Comparison of ENCODE assay signal across 9 cellular contexts in genomic region chr10:23442936-23443335, GRCh38. TPM values are rescaled to one million over a fixed set of nuclear protein-coding genes. Genes with fewer than 3 reads are reported as not detected.
A peak's percentile ranks its signal among the peaks of the same experiment; 100 is the strongest.
DNase-seq lines count a peak whose midpoint lies in the region; ATAC-seq, FAIRE-seq and TF ChIP-seq lines count a peak whose summit lies in the region.
"Had no signal": no experiment of that assay in that cellular context is flagged by ENCODE, and none has a peak within 500 bp of the region (broad histone marks: within the 10 kb centered on the region; RNA-seq: fewer than 3 reads in every experiment).

No MANE protein-coding gene starts in this region.

- no peak overlapping the region for H2AFZ ChIP-seq in KMS-11 (ENCODE audit: low read depth)
- no peak overlapping the region for H2AFZ ChIP-seq in neural cell (ENCODE audit: low read depth, low read length)

- no peak overlapping the region for H3K27ac Mint-ChIP-seq in CD8-positive, alpha-beta T cell

- no peaks in the 10 kb centered on the region for H3K27me3 ChIP-seq in CD8-positive, alpha-beta T cell (ENCODE audit: insufficient read depth, low read length)
- no peaks in the 10 kb centered on the region for H3K27me3 ChIP-seq in KMS-11 (ENCODE audit: insufficient read depth, low read depth)
- H3K27me3 ChIP-seq in bronchial epithelial cell (ENCODE audit: control insufficient read depth, insufficient read depth, low read length) = no peaks in the 10 kb centered on the region
- H3K27me3 ChIP-seq in neural cell (ENCODE audit: insufficient read depth, low read depth, low read length) = no peaks in the 10 kb centered on the region

- H3K79me2 ChIP-seq in KMS-11 (ENCODE audit: insufficient read depth, low read depth) (peaks cover 43% of the 10 kb centered on the region), neural cell (replicated peaks; ENCODE audit: insufficient read depth, low read length) (peaks cover 21% of the 10 kb centered on the region)

- DNase-seq in CD8-positive, alpha-beta T cell = no peak
- DNase-seq in bronchial epithelial cell (ENCODE audit: low read depth) (peak; percentile 12), inferior parietal cortex (ENCODE audit: extremely low spot score) (no peak)
- DNase-seq: activated CD8-positive, alpha-beta memory T cell treated with anti-CD3 and anti-CD28 coated beads, Interleukin-2, amount 50 U/mL, for 4 hours; NCI-H2029 treated with DMSO at 0.1 percent for 48 hours had no signal

- no peak for ATAC-seq in CD8-positive, alpha-beta T cell
- ATAC-seq in HG02642 (IDR thresholded peaks at IDR 0.05; ENCODE audit: poor library complexity, unreplicated experiment) = no peak
- no peak for ATAC-seq in activated CD4-positive, CD25-positive, alpha-beta regulatory T cell treated with anti-CD3 and anti-CD28 coated beads, Interleukin-2, amount 50 U/mL, for 24 hours

- CTCF ChIA-PET in CD8-positive, alpha-beta T cell (lab: Charles Lee) = interaction anchor here (0.6 to 0.7 kb wide), 2 partner anchors 69 to 128 kb away, joined by 3 to 4 read pairs; no protein-coding TSS in a partner anchor

- TF ChIP-seq EP300 in neural cell (conservative IDR thresholded peaks at IDR 0.05; ENCODE audit: poor library complexity, severe bottlenecking) = no peak

- peaks cover 32% of the 10 kb centered on the region for H3K4me1 ChIP-seq in CD8-positive, alpha-beta T cell (ENCODE audit: insufficient read depth, low read length)
- H3K4me1 ChIP-seq in KMS-11 (ENCODE audit: low read depth, poor library complexity, severe bottlenecking) = peaks cover 45% of the 10 kb centered on the region

- H3K4me1 Mint-ChIP-seq in CD8-positive, alpha-beta T cell (ENCODE audit: low read depth) = peaks cover 50% of the 10 kb centered on the region

- H3K4me2 ChIP-seq in KMS-11 = peak overlapping the region; percentile 86
- no peak overlapping the region for H3K4me2 ChIP-seq in neural cell (ENCODE audit: low read length)

- H3K27ac ChIP-seq in CD8-positive, alpha-beta T cell (ENCODE audit: low read depth, low read length) = no peak overlapping the region
- H3K27ac ChIP-seq in KMS-11 = peak overlapping the region; percentile 51; the same call in 1 of the 2 replicates
- H3K27ac ChIP-seq in neural cell (ENCODE audit: low read length) = no peak overlapping the region

- no peaks in the 10 kb centered on the region for H3K9me2 ChIP-seq in neural cell (ENCODE audit: insufficient read depth, low read length)

- POLR2A ChIA-PET in CD8-positive, alpha-beta T cell (lab: Charles Lee) = interaction anchor here (0.6 to 1.8 kb wide), 2 partner anchors 10 to 132 kb away, joined by 3 to 5 read pairs; no protein-coding TSS in a partner anchor

- no peaks in the 10 kb centered on the region for H3K36me3 ChIP-seq in CD8-positive, alpha-beta T cell (ENCODE audit: insufficient read depth, low read length)
- no peaks in the 10 kb centered on the region for H3K36me3 ChIP-seq in KMS-11 (ENCODE audit: insufficient read depth)
- H3K36me3 ChIP-seq in bronchial epithelial cell (ENCODE audit: control insufficient read depth, insufficient read depth, low read length) = no peaks in the 10 kb centered on the region
- no peaks in the 10 kb centered on the region for H3K36me3 ChIP-seq in neural cell (ENCODE audit: insufficient read depth, low read length)

- H3K9me3 ChIP-seq in CD8-positive, alpha-beta T cell (ENCODE audit: low read length) = no peaks in the 10 kb centered on the region
- no peaks in the 10 kb centered on the region for H3K9me3 ChIP-seq in neural cell (ENCODE audit: low read length)

- no peak for TF ChIP-seq RAD21 in neural cell (conservative IDR thresholded peaks at IDR 0.05)

- H3K4me3 ChIP-seq in CD8-positive, alpha-beta T cell (ENCODE audit: low read depth, low read length) = no peak overlapping the region
- H3K4me3 ChIP-seq in KMS-11 (IDR thresholded peaks at IDR 0.05; ENCODE audit: insufficient read depth, low read depth, low read length) (no peak overlapping the region), bronchial epithelial cell (ENCODE audit: low read depth, low read length) (no peak overlapping the region), neural cell (ENCODE audit: low read length) (peak overlapping the region; percentile 78)

- H4K20me1 ChIP-seq in KMS-11 (ENCODE audit: insufficient read depth) = no peaks in the 10 kb centered on the region
- H4K20me1 ChIP-seq in neural cell (ENCODE audit: insufficient read depth) = no peaks in the 10 kb centered on the region

- TF ChIP-seq CTCF in CD8-positive, alpha-beta T cell (IDR thresholded peaks at IDR 0.05) = no peak
- no peak for TF ChIP-seq CTCF in KMS-11 (conservative IDR thresholded peaks at IDR 0.05; ENCODE audit: low read depth, low read length)
- no peak for TF ChIP-seq CTCF in bronchial epithelial cell (IDR thresholded peaks at IDR 0.05; ENCODE audit: insufficient read depth, low read length, severe bottlenecking)
- no peak for TF ChIP-seq CTCF in neural cell (IDR thresholded peaks at IDR 0.05; ENCODE audit: poor library complexity, severe bottlenecking)

- H3K27me3 Mint-ChIP-seq in CD8-positive, alpha-beta T cell (ENCODE audit: low read depth) = no peaks in the 10 kb centered on the region

- peak overlapping the region; percentile 64 for H3K4me3 Mint-ChIP-seq in CD8-positive, alpha-beta T cell

- FAIRE-seq in bronchial epithelial cell (lab: Jason Lieb, UNC) = no peak

- H3K36me3 Mint-ChIP-seq in CD8-positive, alpha-beta T cell = peaks cover 36% of the 10 kb centered on the region

- no peaks in the 10 kb centered on the region for H3K9me3 Mint-ChIP-seq in CD8-positive, alpha-beta T cell

- H3F3A ChIP-seq in neural cell (ENCODE audit: insufficient read depth, low read length, poor library complexity, severe bottlenecking) = no peaks in the 10 kb centered on the region

- intact Hi-C loops in CD8-positive, alpha-beta T cell (cut with DNase I, micrococcal nuclease) = loop anchor here (5.0 to 10.0 kb wide), 4 partner anchors 128 to 1438 kb away; partner anchors contain the start of genes DNAJC1 (in 1 of the 2) and MSRB2 (in 1 of the 2)

- H3K9ac ChIP-seq in KMS-11 (no peak overlapping the region; the same call in 1 of the 2 replicates), neural cell (ENCODE audit: low read length) (no peak overlapping the region)

TF ChIP-seq in neural cell, 6 proteins besides CTCF, POLR2A, EP300 and RAD21:
- no peak for TF ChIP-seq MXI1 (conservative IDR thresholded peaks at IDR 0.05; ENCODE audit: poor library complexity, severe bottlenecking)
- TF ChIP-seq EZH2 (IDR thresholded peaks at IDR 0.05; ENCODE audit: borderline replicate concordance, insufficient read depth, low read length, poor library complexity, severe bottlenecking) = no peak
- no peak for TF ChIP-seq REST (IDR thresholded peaks at IDR 0.05; ENCODE audit: borderline replicate concordance)
- no peak for TF ChIP-seq POLR2AphosphoS5 (IDR thresholded peaks at IDR 0.05)
- TF ChIP-seq TAF1 (IDR thresholded peaks at IDR 0.05; ENCODE audit: low read depth) = no peak
- TF ChIP-seq SMC3 (conservative IDR thresholded peaks at IDR 0.05; ENCODE audit: poor library complexity) = no peak

RNA-seq across cellular contexts. Expression of gene OTUD1, which starts 4.1 kb away (rescaled TPM):
- 10 to 100 TPM; 78.9 to 81.3 TPM for total RNA-seq in CD8-positive, alpha-beta T cell
- 9.9 and 16.8 TPM in 2 replicates for total RNA-seq in bronchial epithelial cell
- 5.9 and 6.0 TPM in 2 replicates for polyA plus RNA-seq in neural cell
- 13.4 and 14.0 TPM in 2 replicates for polyA minus RNA-seq in neural cell
